ENCODE assay signal across 28 cellular contexts in the genomic region with DNA sequence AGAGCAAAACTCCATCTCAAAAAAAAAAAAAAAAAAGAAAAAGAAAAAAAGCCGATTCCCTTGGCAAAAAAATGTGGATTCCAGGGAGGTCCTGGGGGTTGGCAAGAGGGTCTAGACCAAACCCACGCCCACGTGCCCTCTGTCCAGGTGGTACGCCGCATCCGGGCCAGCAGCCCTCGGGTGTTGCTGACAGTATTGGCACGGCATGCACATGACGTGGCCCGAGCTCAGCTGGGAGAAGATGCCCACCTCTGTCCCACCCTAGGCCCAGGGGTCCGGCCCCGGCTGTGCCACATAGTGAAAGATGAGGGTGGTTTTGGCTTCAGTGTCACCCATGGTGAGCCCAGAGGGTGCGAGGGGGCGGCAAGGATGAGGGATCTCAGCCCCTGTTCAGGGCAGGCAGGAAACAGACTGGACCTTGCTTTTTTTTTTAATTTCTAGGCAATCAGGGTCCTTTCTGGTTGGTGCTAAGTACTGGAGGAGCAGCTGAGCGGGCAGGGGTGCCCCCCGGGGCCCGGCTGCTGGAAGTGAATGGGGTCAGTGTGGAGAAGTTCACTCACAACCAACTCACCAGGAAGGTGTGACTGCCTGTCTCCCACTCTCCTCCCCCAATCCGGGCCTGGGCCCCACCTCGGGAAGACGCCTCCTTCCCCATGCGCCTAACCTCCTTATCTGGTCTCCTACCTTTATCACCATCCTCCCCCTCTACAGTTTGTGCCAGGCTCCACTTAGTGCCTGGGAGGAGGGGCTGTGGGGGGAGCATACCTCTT. TPM values are rescaled to one million over a fixed set of nuclear protein-coding genes. Genes with fewer than 3 reads are reported as not detected.
"Had no signal": no experiment of that assay in that cellular context is flagged by ENCODE, and none has a peak within 500 bp of the region (broad histone marks: within the 10 kb centered on the region; RNA-seq: fewer than 3 reads in every experiment).

No MANE protein-coding gene starts in this region.

- FAIRE-seq: astrocyte had no signal

- H3K4me3 ChIP-seq: cardiac muscle cell, SJSA1 had no signal

- H3K27me3 ChIP-seq: brain microvascular endothelial cell, cardiac muscle cell, Peyer's patch, SJSA1 had no signal

- H3K4me1 ChIP-seq: Peyer's patch, SJSA1 had no signal

- H3K9ac ChIP-seq: KMS-11 had no signal

- H3K36me3 ChIP-seq: brain microvascular endothelial cell, cardiac muscle cell, Peyer's patch, SJSA1 had no signal

- ATAC-seq: activated T-helper 17 cell treated with anti-CD3 and anti-CD28 coated beads, Interleukin-2, amount 50 U/mL, for 72 hours; T-helper 17 cell had no signal

- H3K27ac ChIP-seq: brain microvascular endothelial cell, cardiac muscle cell, KMS-11, Peyer's patch, RWPE1, SJSA1 had no signal

- H3K9me3 ChIP-seq: Peyer's patch, SJSA1 had no signal

- DNase-seq: activated B cell treated with CpG ODN at 0.5 μM for 24 hours; activated CD4-positive, alpha-beta T cell treated with anti-CD3 and anti-CD28 coated beads for 1 hour; activated CD4-positive, alpha-beta T cell treated with anti-CD3 and anti-CD28 coated beads, Interleukin-2, amount 10 ng/mL, durations not matched to agents 24 days and 14 days; activated CD4-positive, alpha-beta T cell treated with anti-CD3 and anti-CD28 coated beads, Interleukin-2, amount 50 U/mL, for 48 hours; activated gamma-delta T cell; activated naive CD4-positive, alpha-beta T cell treated with anti-CD3 and anti-CD28 coated beads for 36 hours; activated T-cell treated with anti-CD3 and anti-CD28 coated beads for 4 hours; activated T-cell treated with anti-CD3 and anti-CD28 coated beads, Interleukin-2, amount 50 U/mL, for 48 hours; amygdala; brain microvascular endothelial cell; NCI-H1092; NCI-H1694; NCI-H2029; NCI-H2107; NCI-H2171 treated with DMSO at 0.1 percent for 48 hours; NCI-H524; Peyer's patch; SHP77; T-helper 17 cell; T-helper 9 cell had no signal

RNA-seq across cellular contexts. Expression of a gene that starts 2.0 kb away (rescaled TPM):
- total RNA-seq: activated CD8-positive, alpha-beta memory T cell treated with anti-CD3 and anti-CD28 coated beads for 36 hours; activated naive CD4-positive, alpha-beta T cell treated with anti-CD3 and anti-CD28 coated beads for 36 hours; astrocyte; MCF 10A; SJSA1 had no signal

RNA-seq across cellular contexts. Expression of a gene that starts 38.5 kb away (rescaled TPM):
- total RNA-seq: activated B cell treated with CpG ODN at 0.5 μM for 24 hours; activated T-helper 17 cell treated with anti-CD3 and anti-CD28 coated beads, Interleukin-2, amount 50 U/mL, for 72 hours; MCF 10A; Peyer's patch; T-helper 17 cell had no signal
